Comparison of ENCODE assay signal across 18 cellular contexts in genomic region chr12:24049771-24050170, GRCh38.
DNase-seq lines count a peak whose midpoint lies in the region; TF ChIP-seq lines count a peak whose summit lies in the region.
"Had no signal": no experiment of that assay in that cellular context is flagged by ENCODE, and none has a peak within 500 bp of the region (broad histone marks: within the 10 kb centered on the region; RNA-seq: fewer than 3 reads in every experiment).

No MANE protein-coding gene starts in this region.

- no peak overlapping the region for H3K27ac ChIP-seq in tibial nerve
- H3K27ac ChIP-seq in colonic mucosa, result no peak overlapping the region
- H3K27ac ChIP-seq: KMS-11, Peyer's patch had no signal

- H3K9me3 ChIP-seq in tibial nerve (peaks cover 0 to 9% (median 0%) of the 10 kb centered on the region in 4 donors), colonic mucosa (no peaks in the 10 kb centered on the region)

- DNase-seq in NCI-H2171 (lab: John Stamatoyannopoulos, UW), result peak; percentile 87
- DNase-seq in NCI-H524 treated with DMSO at 0.1 percent for 48 hours (lab: John Stamatoyannopoulos, UW), result peak; percentile 3
- peak; percentile 33 for DNase-seq in iris pigment epithelial cell (ENCODE audit: low read depth)
- DNase-seq in smooth muscle cell of the brain vasculature (ENCODE audit: low read depth, low spot score), result peak; percentile 52
- DNase-seq in tibial nerve (ENCODE audit: low spot score in 2 of 2), result no peak
- DNase-seq in NCI-H2196 treated with DMSO at 0.1 percent for 48 hours (lab: John Stamatoyannopoulos, UW; ENCODE audit: unreplicated experiment), result no peak
- DNase-seq in colonic mucosa, result no peak
- DNase-seq: Caco-2; CD4-positive, alpha-beta memory T cell; GF-D8; IMR-90; MV-4-11; NCI-H1105 treated with DMSO at 0.1 percent for 48 hours; NCI-H2029 treated with DMSO at 0.1 percent for 48 hours; NCI-H510A; NCI-H82; Peyer's patch had no signal

- H3K36me3 ChIP-seq in tibial nerve (no peaks in the 10 kb centered on the region), colonic mucosa (no peaks in the 10 kb centered on the region)
- H3K36me3 ChIP-seq: Peyer's patch had no signal

- 62 to 67% methylated on average over 4 of the region's 4 CpGs for WGBS in tibial nerve, 2 donors

- H3K9ac ChIP-seq in colonic mucosa (ENCODE audit: low read depth in 2 of 2, low read length in 2 of 2), result no peak overlapping the region
- H3K9ac ChIP-seq: KMS-11 had no signal

- H3K27me3 ChIP-seq in tibial nerve, result no peaks in the 10 kb centered on the region
- H3K27me3 ChIP-seq in colonic mucosa, result no peaks in the 10 kb centered on the region
- H3K27me3 ChIP-seq: Peyer's patch had no signal

- no peak for TF ChIP-seq CTCF in tibial nerve (IDR thresholded peaks at IDR 0.05)
- no peak for TF ChIP-seq CTCF in colonic mucosa (IDR thresholded peaks at IDR 0.05)

- TF ChIP-seq POLR2A in tibial nerve (IDR thresholded peaks at IDR 0.05), result no peak

- no peak overlapping the region for H3K4me3 ChIP-seq in tibial nerve
- H3K4me3 ChIP-seq in colonic mucosa, result no peak overlapping the region
- H3K4me3 ChIP-seq: Peyer's patch had no signal

- intact Hi-C loops in colonic mucosa (cut with DNase I), result no loop called here

- H3K4me1 ChIP-seq in tibial nerve (peaks cover 0 to 16% (median 0%) of the 10 kb centered on the region in 4 donors), colonic mucosa (no peaks in the 10 kb centered on the region)

- no peak for TF ChIP-seq EP300 in tibial nerve (IDR thresholded peaks at IDR 0.05)

Comparison
In these comparisons a context has a peak if more than half of its experiments do, and no peak if none do; other contexts are left out.
1. DNase-seq: peak in NCI-H2171 (single experiment), NCI-H524 treated with DMSO at 0.1 percent for 48 hours (single experiment), iris pigment epithelial cell (single experiment) and smooth muscle cell of the brain vasculature (single experiment); none in tibial nerve (0 of 2), NCI-H2196 treated with DMSO at 0.1 percent for 48 hours (single experiment) and colonic mucosa (single experiment).